In genomic region chr3:77816470-77816869, GRCh38 we compare ENCODE assay signal across 30 cellular contexts.
"Had no signal": no experiment of that assay in that cellular context is flagged by ENCODE, and none has a peak within 500 bp of the region (broad histone marks: within the 10 kb centered on the region; RNA-seq: fewer than 3 reads in every experiment).

No MANE protein-coding gene starts in this region.

- ATAC-seq: activated CD8-positive, alpha-beta T cell treated with anti-CD3 and anti-CD28 coated beads for 36 hours; activated T-cell treated with anti-CD3 and anti-CD28 coated beads, Interleukin-2, amount 50 U/mL, for 72 hours; activated T-helper 17 cell treated with anti-CD3 and anti-CD28 coated beads, Interleukin-2, amount 50 U/mL, for 72 hours; body of pancreas; Right ventricle myocardium inferior had no signal

- H3K9me3 Mint-ChIP-seq: activated naive CD4-positive, alpha-beta T cell treated with anti-CD3 and anti-CD28 coated beads, Interleukin-2, amount 50 U/mL, for 24 hours had no signal

- H3K4me2 ChIP-seq: PC-9 had no signal

- H2AFZ ChIP-seq: PC-9 had no signal

- H3K36me3 ChIP-seq: adrenal gland, breast epithelium had no signal

- H3K4me1 ChIP-seq: adrenal gland, body of pancreas, breast epithelium had no signal

- H3K9me3 ChIP-seq: adrenal gland, body of pancreas, breast epithelium had no signal

- H3K27ac ChIP-seq: adrenal gland, body of pancreas, breast epithelium, PC-9, RWPE1 had no signal

- H3K27ac Mint-ChIP-seq: activated CD4-positive, alpha-beta T cell treated with anti-CD3 and anti-CD28 coated beads, Interleukin-2, amount 10 ng/mL, durations not matched to agents 24 days and 14 days; activated CD8-positive, alpha-beta T cell treated with anti-CD3 and anti-CD28 coated beads for 36 hours; activated naive CD4-positive, alpha-beta T cell treated with anti-CD3 and anti-CD28 coated beads, Interleukin-2, amount 50 U/mL, for 24 hours; activated naive CD8-positive, alpha-beta T cell treated with anti-CD3 and anti-CD28 coated beads, Interleukin-2, amount 10 ng/mL, durations not matched to agents 7 days and 5 days; activated T-cell treated with anti-CD3 and anti-CD28 coated beads, Interleukin-2, amount 50 U/mL, for 72 hours; activated T-helper 17 cell treated with anti-CD3 and anti-CD28 coated beads, Interleukin-2, amount 50 U/mL, for 72 hours; T-helper 1 cell treated with Interleukin-12 subunit alpha and Interleukin-12 subunit beta and Interleukin-4 antibody, amounts not matched to agents 30 μg/mL and 1 μg/mL, for 36 hours; T-helper 2 cell treated with Interferon-gamma antibody and Interleukin-4, amounts not matched to agents 5 μg/mL and 100 μg/mL, for 36 hours had no signal

- DNase-seq: activated CD4-positive, alpha-beta T cell treated with anti-CD3 and anti-CD28 coated beads, Interleukin-2, amount 10 ng/mL, durations not matched to agents 24 days and 14 days; activated CD4-positive, alpha-beta T cell treated with anti-CD3 and anti-CD28 coated beads, Interleukin-2, amount 50 U/mL, for 4 hours; activated CD8-positive, alpha-beta T cell treated with anti-CD3 and anti-CD28 coated beads for 36 hours; activated gamma-delta T cell; activated naive CD4-positive, alpha-beta T cell treated with Interleukin-2 at 50 U/mL for 16 hours; activated naive CD8-positive, alpha-beta T cell treated with anti-CD3 and anti-CD28 coated beads, Interleukin-2, amount 10 ng/mL, durations not matched to agents 7 days and 5 days; activated T-cell treated with anti-CD3 and anti-CD28 coated beads, Interleukin-2, amount 50 U/mL, for 1 hour; activated T-cell treated with anti-CD3 and anti-CD28 coated beads, Interleukin-2, amount 50 U/mL, for 72 hours; adrenal gland; body of pancreas; MM.1S; MV-4-11; NCI-H1092; NCI-H1436 treated with DMSO at 0.1 percent for 48 hours; NCI-H1694 treated with DMSO at 0.1 percent for 48 hours; NCI-H2029; NCI-H345; NCI-H510A; NCI-H526; NCI-H748 treated with DMSO at 0.1 percent for 48 hours; NK-92 treated with Interleukin-12 subunit alpha and Interleukin-12 subunit beta, amount 100 ng/mL, for 24 hours; PC-9; SIG-M5 had no signal

- H3K4me3 Mint-ChIP-seq: activated CD4-positive, alpha-beta T cell treated with anti-CD3 and anti-CD28 coated beads, Interleukin-2, amount 10 ng/mL, durations not matched to agents 24 days and 14 days; activated CD8-positive, alpha-beta T cell treated with anti-CD3 and anti-CD28 coated beads for 36 hours; activated naive CD4-positive, alpha-beta T cell treated with anti-CD3 and anti-CD28 coated beads, Interleukin-2, amount 50 U/mL, for 24 hours; activated naive CD8-positive, alpha-beta T cell treated with anti-CD3 and anti-CD28 coated beads, Interleukin-2, amount 10 ng/mL, durations not matched to agents 7 days and 5 days; activated T-cell treated with anti-CD3 and anti-CD28 coated beads, Interleukin-2, amount 50 U/mL, for 72 hours; activated T-helper 17 cell treated with anti-CD3 and anti-CD28 coated beads, Interleukin-2, amount 50 U/mL, for 72 hours; T-helper 1 cell treated with Interleukin-12 subunit alpha and Interleukin-12 subunit beta and Interleukin-4 antibody, amounts not matched to agents 30 μg/mL and 1 μg/mL, for 36 hours; T-helper 2 cell treated with Interferon-gamma antibody and Interleukin-4, amounts not matched to agents 5 μg/mL and 100 μg/mL, for 36 hours had no signal

- H3K27me3 ChIP-seq: adrenal gland, body of pancreas, breast epithelium had no signal

- H3K4me3 ChIP-seq: adrenal gland, body of pancreas, breast epithelium, PC-9 had no signal

- H3K36me3 Mint-ChIP-seq: activated naive CD4-positive, alpha-beta T cell treated with anti-CD3 and anti-CD28 coated beads, Interleukin-2, amount 50 U/mL, for 24 hours; activated naive CD8-positive, alpha-beta T cell treated with anti-CD3 and anti-CD28 coated beads, Interleukin-2, amount 10 ng/mL, durations not matched to agents 7 days and 5 days had no signal

- H3K4me1 Mint-ChIP-seq: activated CD4-positive, alpha-beta T cell treated with anti-CD3 and anti-CD28 coated beads, Interleukin-2, amount 10 ng/mL, durations not matched to agents 24 days and 14 days; activated naive CD4-positive, alpha-beta T cell treated with anti-CD3 and anti-CD28 coated beads, Interleukin-2, amount 50 U/mL, for 24 hours; activated naive CD8-positive, alpha-beta T cell treated with anti-CD3 and anti-CD28 coated beads, Interleukin-2, amount 10 ng/mL, durations not matched to agents 7 days and 5 days; activated T-helper 17 cell treated with anti-CD3 and anti-CD28 coated beads, Interleukin-2, amount 50 U/mL, for 72 hours had no signal

- H3K27me3 Mint-ChIP-seq: activated CD4-positive, alpha-beta T cell treated with anti-CD3 and anti-CD28 coated beads, Interleukin-2, amount 10 ng/mL, durations not matched to agents 24 days and 14 days; activated CD8-positive, alpha-beta T cell treated with anti-CD3 and anti-CD28 coated beads for 36 hours; activated naive CD4-positive, alpha-beta T cell treated with anti-CD3 and anti-CD28 coated beads, Interleukin-2, amount 50 U/mL, for 24 hours; activated naive CD8-positive, alpha-beta T cell treated with anti-CD3 and anti-CD28 coated beads, Interleukin-2, amount 10 ng/mL, durations not matched to agents 7 days and 5 days; activated T-helper 17 cell treated with anti-CD3 and anti-CD28 coated beads, Interleukin-2, amount 50 U/mL, for 72 hours had no signal
